ENCODE assay signal across 28 cellular contexts in the genomic region with DNA sequence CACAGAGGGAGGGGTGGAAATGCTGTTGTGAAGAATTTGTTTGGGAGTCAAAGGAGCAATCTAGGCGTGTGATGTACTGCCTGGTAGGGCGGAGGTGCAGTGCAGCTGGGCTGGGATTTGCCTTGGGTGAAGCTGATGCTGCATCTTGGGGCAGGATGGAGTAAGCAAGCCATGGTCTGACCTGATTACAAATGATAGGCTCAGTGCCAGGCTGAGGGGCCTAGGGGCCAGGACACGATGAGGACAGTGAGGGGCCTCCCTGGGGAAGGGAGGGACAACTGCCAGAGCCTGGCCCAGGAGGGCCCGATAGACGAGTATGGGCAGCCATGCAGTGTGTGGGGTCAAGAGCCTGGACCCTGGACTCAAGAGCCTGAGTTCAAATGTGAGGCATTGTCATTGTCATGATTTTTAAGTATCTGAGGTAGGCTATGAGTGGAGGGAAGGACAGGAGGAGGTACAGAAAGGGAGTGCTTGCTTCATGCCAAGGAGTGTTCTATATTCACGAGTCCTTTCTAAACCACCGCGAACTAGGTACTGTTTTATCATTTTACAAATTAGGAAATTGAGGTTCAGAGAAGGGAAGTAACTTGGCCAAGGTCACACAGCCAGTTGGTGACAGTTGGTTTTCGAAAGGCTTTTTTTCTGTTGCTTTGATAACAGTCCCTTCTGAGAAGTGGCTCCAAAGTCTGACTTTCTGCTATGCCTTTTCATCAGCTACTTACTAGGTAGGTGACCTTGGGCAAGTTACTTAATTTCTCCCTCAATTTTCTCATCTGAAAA.
"Had no signal": no experiment of that assay in that cellular context is flagged by ENCODE, and none has a peak within 500 bp of the region (broad histone marks: within the 10 kb centered on the region; RNA-seq: fewer than 3 reads in every experiment).

No MANE protein-coding gene starts in this region.

- H3K27ac Mint-ChIP-seq: activated naive CD8-positive, alpha-beta T cell; activated T-helper 2 cell treated with anti-CD3 and anti-CD28 coated beads, Interferon-gamma antibody, Interleukin-2, Interleukin-4, amounts not matched to agents 10 μg/mL and 5 μg/mL and 100 μg/mL, durations not matched to agents 14 hours and 24 hours and 36 hours; natural killer cell; T-helper 1 cell treated with Interleukin-12 subunit alpha and Interleukin-12 subunit beta and Interleukin-4 antibody, amounts not matched to agents 30 μg/mL and 1 μg/mL, for 36 hours had no signal

- H3K4me3 ChIP-seq: adrenal gland, body of pancreas, esophagus muscularis mucosa, heart left ventricle, left lung, lower lobe of right lung, spleen had no signal

- DNase-seq: activated CD4-positive, alpha-beta T cell treated with anti-CD3 and anti-CD28 coated beads for 48 hours; activated CD4-positive, alpha-beta T cell treated with anti-CD3 and anti-CD28 coated beads, Interleukin-2, amount 50 U/mL, for 48 hours; activated T-cell treated with anti-CD3 and anti-CD28 coated beads, Interleukin-2, amount 50 U/mL, for 48 hours; adrenal gland; aorta; body of pancreas; caudate nucleus; cortex of kidney; foreskin keratinocyte; heart left ventricle; hypothalamus; kidney glomerular epithelial cell; left lung; lower lobe of right lung; mesenchymal stem cell; natural killer cell; posterior cingulate gyrus; right cardiac atrium; spleen; stimulated activated CD4-positive, alpha-beta T cell treated with anti-CD3 and anti-CD28 coated beads, Interleukin-2, amount 100 ng/mL, for 48 hours; stimulated activated naive CD8-positive, alpha-beta T cell treated with anti-CD3 and anti-CD28 coated beads, Interleukin-15, Interleukin-2, amounts not matched to agents 100 U/mL and 50 U/mL, for 24 hours; SW 1271; T-helper 9 cell had no signal

- H3K4me3 Mint-ChIP-seq: activated naive CD8-positive, alpha-beta T cell; natural killer cell; T-helper 1 cell treated with Interleukin-12 subunit alpha and Interleukin-12 subunit beta and Interleukin-4 antibody, amounts not matched to agents 30 μg/mL and 1 μg/mL, for 36 hours had no signal

- H3K9me3 Mint-ChIP-seq: activated T-helper 2 cell treated with anti-CD3 and anti-CD28 coated beads, Interferon-gamma antibody, Interleukin-2, Interleukin-4, amounts not matched to agents 10 μg/mL and 5 μg/mL and 100 μg/mL, durations not matched to agents 14 hours and 24 hours and 36 hours; natural killer cell; T-helper 1 cell treated with Interleukin-12 subunit alpha and Interleukin-12 subunit beta and Interleukin-4 antibody, amounts not matched to agents 30 μg/mL and 1 μg/mL, for 36 hours had no signal

- H3K9me3 ChIP-seq: adrenal gland, body of pancreas, heart left ventricle, left lung, lower lobe of right lung, spleen had no signal

- H3K36me3 ChIP-seq: adrenal gland, heart left ventricle, left lung, lower lobe of right lung had no signal

- H3K4me1 ChIP-seq: foreskin keratinocyte had no signal

- H3K27ac ChIP-seq: adrenal gland, body of pancreas, esophagus muscularis mucosa, foreskin keratinocyte, heart left ventricle, left lung, lower lobe of right lung, spleen, VCaP had no signal

- H3K36me3 Mint-ChIP-seq: activated naive CD8-positive, alpha-beta T cell; natural killer cell had no signal
